ENCODE assay signal across 23 cellular contexts in the genomic region with DNA sequence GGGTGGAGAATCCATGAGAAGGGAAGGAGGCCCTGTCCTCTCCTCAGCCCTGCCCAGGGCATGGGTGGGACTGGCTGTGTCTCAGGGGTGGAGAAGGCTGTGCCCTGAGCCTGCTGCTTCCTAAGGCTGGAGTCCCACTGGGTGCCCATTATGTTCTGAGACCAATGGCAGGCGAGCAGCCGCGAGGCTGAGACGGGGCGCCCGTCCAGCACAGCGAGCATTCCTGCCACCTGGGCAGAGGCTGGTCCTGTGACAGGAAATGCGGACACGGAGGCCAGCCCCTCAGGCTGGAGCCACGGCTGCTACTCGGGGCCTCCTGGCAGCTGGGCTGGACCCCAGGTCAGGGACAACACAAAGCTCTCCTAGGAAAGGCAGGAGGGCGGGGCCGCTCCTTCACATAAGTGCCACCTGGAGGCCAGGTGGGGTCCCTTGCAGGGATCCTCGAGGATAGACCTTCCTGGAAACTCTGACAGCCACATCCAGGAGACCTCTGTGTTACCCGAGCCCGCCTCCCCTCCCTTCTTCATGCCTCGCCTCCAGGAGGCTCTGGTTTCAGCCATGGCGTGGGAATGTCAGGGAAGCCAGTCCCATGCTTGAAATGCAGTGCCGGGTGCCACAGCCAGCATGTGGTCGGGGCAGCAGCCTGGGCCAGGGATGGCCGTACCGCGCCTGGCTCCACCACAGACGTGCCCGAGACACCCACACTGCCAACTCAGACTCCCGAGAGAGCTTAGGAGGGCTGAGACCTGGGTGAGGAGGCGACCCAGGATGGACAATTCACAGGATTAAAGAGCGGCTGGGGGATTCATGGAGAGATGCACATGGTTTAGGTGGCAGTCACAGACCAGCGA.
DNase-seq lines count a peak whose midpoint lies in the region; ATAC-seq and TF ChIP-seq lines count a peak whose summit lies in the region.
"Had no signal": no experiment of that assay in that cellular context is flagged by ENCODE, and none has a peak within 500 bp of the region (broad histone marks: within the 10 kb centered on the region; RNA-seq: fewer than 3 reads in every experiment).

No MANE protein-coding gene starts in this region.

- 84 to 87% methylated on average over 24 to 29 of the region's 29 CpGs for WGBS in endodermal cell (ENCODE audit: insufficient coverage in 1 of 2, insufficient read length in 1 of 2), 2 experiments

- H3K4me1 ChIP-seq in endodermal cell (ENCODE audit: control insufficient read depth, insufficient read depth, low read length): no peaks in the 10 kb centered on the region
- H3K4me1 ChIP-seq: psoas muscle, tibial nerve had no signal

- H3K9me3 Mint-ChIP-seq in endodermal cell (no peaks in the 10 kb centered on the region), osteocyte (ENCODE audit: unreplicated experiment) (no peaks in the 10 kb centered on the region)
- H3K9me3 Mint-ChIP-seq: activated naive CD4-positive, alpha-beta T cell treated with anti-CD3 and anti-CD28 coated beads, Interleukin-2, amount 10 ng/mL, durations not matched to agents 7 days and 5 days; CD4-positive, alpha-beta memory T cell; neural crest cell; stimulated activated naive CD8-positive, alpha-beta T cell treated with anti-CD3 and anti-CD28 coated beads, Interleukin-15, Interleukin-2, amounts not matched to agents 100 ng/mL and 50 ng/mL, for 24 hours had no signal

- no peaks in the 10 kb centered on the region for H3K27me3 Mint-ChIP-seq in endodermal cell (ENCODE audit: insufficient read depth)
- peaks cover 8% of the 10 kb centered on the region for H3K27me3 Mint-ChIP-seq in osteocyte (ENCODE audit: unreplicated experiment)
- H3K27me3 Mint-ChIP-seq: CD4-positive, alpha-beta memory T cell; stimulated activated naive CD8-positive, alpha-beta T cell treated with anti-CD3 and anti-CD28 coated beads, Interleukin-15, Interleukin-2, amounts not matched to agents 100 ng/mL and 50 ng/mL, for 24 hours had no signal

- DNase-seq in ELF-1 (ENCODE audit: low read depth, low spot score) (peak; percentile 53), LHCN-M2 (ENCODE audit: low read depth) (peak; percentile 61), endodermal cell (peak; percentile 88), osteocyte (ENCODE audit: extremely low spot score, unreplicated experiment) (peak; percentile 84), NCI-H2196 (lab: John Stamatoyannopoulos, UW; ENCODE audit: unreplicated experiment) (no peak)
- no peak for DNase-seq in activated naive CD4-positive, alpha-beta T cell treated with Interleukin-2 at 50 U/mL for 16 hours
- DNase-seq: activated CD4-positive, alpha-beta T cell treated with anti-CD3 and anti-CD28 coated beads, Interleukin-2, amount 50 U/mL, for 4 hours; activated naive CD4-positive, alpha-beta T cell treated with anti-CD3 and anti-CD28 coated beads, Interleukin-2, amount 10 ng/mL, durations not matched to agents 7 days and 5 days; caudate nucleus; CD4-positive, alpha-beta memory T cell; DMS53; midbrain; NCI-H1092 treated with DMSO at 0.1 percent for 48 hours; psoas muscle; small intestine; stimulated activated CD4-positive, alpha-beta T cell treated with anti-CD3 and anti-CD28 coated beads, Interleukin-2, amount 100 ng/mL, for 48 hours; T-helper 17 cell had no signal

- no peaks in the 10 kb centered on the region for H3K9me3 ChIP-seq in endodermal cell (ENCODE audit: control insufficient read depth, low read length)
- H3K9me3 ChIP-seq: psoas muscle, tibial nerve had no signal

- H3K4me3 Mint-ChIP-seq in endodermal cell (no peak overlapping the region), osteocyte (ENCODE audit: unreplicated experiment) (no peak overlapping the region)
- H3K4me3 Mint-ChIP-seq: activated naive CD4-positive, alpha-beta T cell treated with anti-CD3 and anti-CD28 coated beads, Interleukin-2, amount 10 ng/mL, durations not matched to agents 7 days and 5 days; CD4-positive, alpha-beta memory T cell; neural crest cell; stimulated activated naive CD8-positive, alpha-beta T cell treated with anti-CD3 and anti-CD28 coated beads, Interleukin-15, Interleukin-2, amounts not matched to agents 100 ng/mL and 50 ng/mL, for 24 hours; T-helper 17 cell had no signal

- no peak overlapping the region for H3K27ac ChIP-seq in endodermal cell (ENCODE audit: low read depth, low read length)
- H3K27ac ChIP-seq: psoas muscle, tibial nerve had no signal

- no peaks in the 10 kb centered on the region for H3K36me3 ChIP-seq in endodermal cell (ENCODE audit: control insufficient read depth, insufficient read depth, low read length)
- H3K36me3 ChIP-seq: tibial nerve had no signal

- H3K4me1 Mint-ChIP-seq in endodermal cell (peaks cover 10% of the 10 kb centered on the region), osteocyte (ENCODE audit: unreplicated experiment) (no peaks in the 10 kb centered on the region)

- H3K36me3 Mint-ChIP-seq in endodermal cell (ENCODE audit: low read depth) (no peaks in the 10 kb centered on the region), osteocyte (ENCODE audit: unreplicated experiment) (no peaks in the 10 kb centered on the region)
- H3K36me3 Mint-ChIP-seq: activated naive CD4-positive, alpha-beta T cell treated with anti-CD3 and anti-CD28 coated beads, Interleukin-2, amount 10 ng/mL, durations not matched to agents 7 days and 5 days; CD4-positive, alpha-beta memory T cell had no signal

- H3K4me3 ChIP-seq in endodermal cell (ENCODE audit: low read length): no peak overlapping the region
- H3K4me3 ChIP-seq: psoas muscle, tibial nerve had no signal

- H3K9ac ChIP-seq in endodermal cell (ENCODE audit: extremely low read depth, low read length, poor library complexity, severe bottlenecking): no peak overlapping the region

- TF ChIP-seq CTCF in endodermal cell (conservative IDR thresholded peaks at IDR 0.05) (peak; percentile 43), osteocyte (IDR thresholded peaks at IDR 0.05) (no peak)

- H3K27me3 ChIP-seq in endodermal cell (ENCODE audit: control insufficient read depth, insufficient read depth, low read length, poor library complexity, severe bottlenecking): no peaks in the 10 kb centered on the region
- H3K27me3 ChIP-seq: tibial nerve had no signal

- no peak for ATAC-seq in GM18517 (IDR thresholded peaks at IDR 0.05; ENCODE audit: unreplicated experiment)
- ATAC-seq: HCT116, left lobe of liver, psoas muscle, T-helper 17 cell had no signal

- no peak overlapping the region for H3K27ac Mint-ChIP-seq in endodermal cell
- no peak overlapping the region for H3K27ac Mint-ChIP-seq in osteocyte (ENCODE audit: unreplicated experiment)
- H3K27ac Mint-ChIP-seq: activated naive CD4-positive, alpha-beta T cell treated with anti-CD3 and anti-CD28 coated beads, Interleukin-2, amount 10 ng/mL, durations not matched to agents 7 days and 5 days; T-helper 17 cell had no signal

Comparison
In these comparisons a context has a peak if more than half of its experiments do, and no peak if none do; other contexts are left out.
1. DNase-seq: peak in ELF-1 (single experiment), LHCN-M2 (single experiment), endodermal cell (single experiment) and osteocyte (single experiment); none in NCI-H2196 (single experiment) and activated naive CD4-positive, alpha-beta T cell treated with Interleukin-2 at 50 U/mL for 16 hours (single experiment).